In the genomic region with DNA sequence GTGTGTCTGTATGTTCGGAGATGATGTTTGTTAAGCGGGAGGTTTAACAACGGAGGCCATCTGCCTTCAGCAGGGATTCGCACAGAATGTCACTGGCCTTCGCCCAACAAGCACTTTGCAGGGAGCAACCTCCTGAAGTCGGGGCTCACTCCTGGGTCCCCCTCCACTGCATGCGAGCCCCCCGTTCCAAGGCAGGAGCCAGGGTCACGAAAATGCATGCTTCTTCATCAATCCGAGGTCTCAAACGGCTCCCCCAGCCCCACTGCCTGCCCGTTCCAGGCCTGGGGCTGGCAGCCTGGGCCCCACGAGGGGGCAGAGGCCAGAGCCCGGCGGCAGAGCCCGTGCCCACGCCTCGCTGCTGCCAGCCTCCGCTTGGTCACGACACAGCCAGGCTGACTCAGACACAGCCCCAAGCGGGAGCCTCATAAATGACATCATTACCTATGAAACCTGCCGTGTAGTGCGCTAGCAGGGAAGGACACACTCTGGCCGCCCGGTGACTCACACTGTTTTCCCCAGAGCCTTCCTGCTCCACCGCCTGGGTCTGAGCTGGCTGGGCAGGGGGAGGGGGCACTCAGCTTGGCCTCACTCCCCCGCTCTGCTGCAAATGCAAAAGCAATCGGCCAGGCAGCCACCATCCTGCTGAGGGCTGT, we compare ENCODE assay signal across 1 cellular context.
TF ChIP-seq lines count a peak whose summit lies in the region.

No MANE protein-coding gene starts in this region.

TF ChIP-seq in HEK293, 187 proteins besides CTCF, POLR2A, EP300 and RAD21 (continued from another document and continues in another):
- TF ChIP-seq, protein P1, sequence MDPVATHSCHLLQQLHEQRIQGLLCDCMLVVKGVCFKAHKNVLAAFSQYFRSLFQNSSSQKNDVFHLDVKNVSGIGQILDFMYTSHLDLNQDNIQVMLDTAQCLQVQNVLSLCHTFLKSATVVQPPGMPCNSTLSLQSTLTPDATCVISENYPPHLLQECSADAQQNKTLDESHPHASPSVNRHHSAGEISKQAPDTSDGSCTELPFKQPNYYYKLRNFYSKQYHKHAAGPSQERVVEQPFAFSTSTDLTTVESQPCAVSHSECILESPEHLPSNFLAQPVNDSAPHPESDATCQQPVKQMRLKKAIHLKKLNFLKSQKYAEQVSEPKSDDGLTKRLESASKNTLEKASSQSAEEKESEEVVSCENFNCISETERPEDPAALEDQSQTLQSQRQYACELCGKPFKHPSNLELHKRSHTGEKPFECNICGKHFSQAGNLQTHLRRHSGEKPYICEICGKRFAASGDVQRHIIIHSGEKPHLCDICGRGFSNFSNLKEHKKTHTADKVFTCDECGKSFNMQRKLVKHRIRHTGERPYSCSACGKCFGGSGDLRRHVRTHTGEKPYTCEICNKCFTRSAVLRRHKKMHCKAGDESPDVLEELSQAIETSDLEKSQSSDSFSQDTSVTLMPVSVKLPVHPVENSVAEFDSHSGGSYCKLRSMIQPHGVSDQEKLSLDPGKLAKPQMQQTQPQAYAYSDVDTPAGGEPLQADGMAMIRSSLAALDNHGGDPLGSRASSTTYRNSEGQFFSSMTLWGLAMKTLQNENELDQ (tag by site-specific recombination; IDR thresholded peaks at IDR 0.05; ENCODE audit: low read depth), result no peak
- TF ChIP-seq HOXC10 (CRISPR knock-in tag; IDR thresholded peaks at IDR 0.05), result no peak
- no peak for TF ChIP-seq ZNF544 (tag by site-specific recombination; IDR thresholded peaks at IDR 0.05)
- TF ChIP-seq ZNF660 (tag by site-specific recombination; IDR thresholded peaks at IDR 0.05), result peak; percentile 93
- no peak for TF ChIP-seq ZNF37A (tag by site-specific recombination; IDR thresholded peaks at IDR 0.05)
- peak; percentile 63; the same call in 1 of the 2 replicates for TF ChIP-seq ZXDB (tag by site-specific recombination; IDR thresholded peaks at IDR 0.05)
- no peak for TF ChIP-seq ZNF48 (tag by site-specific recombination; IDR thresholded peaks at IDR 0.05)
- no peak for TF ChIP-seq ZNF791 (tag by site-specific recombination; IDR thresholded peaks at IDR 0.05)
- peak; percentile 53 for TF ChIP-seq TRIM28 (IDR thresholded peaks at IDR 0.05; ENCODE audit: borderline replicate concordance, low read length)
- TF ChIP-seq, protein P2, sequence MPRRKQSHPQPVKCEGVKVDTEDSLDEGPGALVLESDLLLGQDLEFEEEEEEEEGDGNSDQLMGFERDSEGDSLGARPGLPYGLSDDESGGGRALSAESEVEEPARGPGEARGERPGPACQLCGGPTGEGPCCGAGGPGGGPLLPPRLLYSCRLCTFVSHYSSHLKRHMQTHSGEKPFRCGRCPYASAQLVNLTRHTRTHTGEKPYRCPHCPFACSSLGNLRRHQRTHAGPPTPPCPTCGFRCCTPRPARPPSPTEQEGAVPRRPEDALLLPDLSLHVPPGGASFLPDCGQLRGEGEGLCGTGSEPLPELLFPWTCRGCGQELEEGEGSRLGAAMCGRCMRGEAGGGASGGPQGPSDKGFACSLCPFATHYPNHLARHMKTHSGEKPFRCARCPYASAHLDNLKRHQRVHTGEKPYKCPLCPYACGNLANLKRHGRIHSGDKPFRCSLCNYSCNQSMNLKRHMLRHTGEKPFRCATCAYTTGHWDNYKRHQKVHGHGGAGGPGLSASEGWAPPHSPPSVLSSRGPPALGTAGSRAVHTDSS (tag by site-specific recombination; IDR thresholded peaks at IDR 0.05), result no peak
- TF ChIP-seq ZNF175 (tag by site-specific recombination; IDR thresholded peaks at IDR 0.05), result no peak
- no peak for TF ChIP-seq GLI2 (tag by site-specific recombination; IDR thresholded peaks at IDR 0.05; ENCODE audit: borderline replicate concordance, low read depth)
- TF ChIP-seq, protein P3, sequence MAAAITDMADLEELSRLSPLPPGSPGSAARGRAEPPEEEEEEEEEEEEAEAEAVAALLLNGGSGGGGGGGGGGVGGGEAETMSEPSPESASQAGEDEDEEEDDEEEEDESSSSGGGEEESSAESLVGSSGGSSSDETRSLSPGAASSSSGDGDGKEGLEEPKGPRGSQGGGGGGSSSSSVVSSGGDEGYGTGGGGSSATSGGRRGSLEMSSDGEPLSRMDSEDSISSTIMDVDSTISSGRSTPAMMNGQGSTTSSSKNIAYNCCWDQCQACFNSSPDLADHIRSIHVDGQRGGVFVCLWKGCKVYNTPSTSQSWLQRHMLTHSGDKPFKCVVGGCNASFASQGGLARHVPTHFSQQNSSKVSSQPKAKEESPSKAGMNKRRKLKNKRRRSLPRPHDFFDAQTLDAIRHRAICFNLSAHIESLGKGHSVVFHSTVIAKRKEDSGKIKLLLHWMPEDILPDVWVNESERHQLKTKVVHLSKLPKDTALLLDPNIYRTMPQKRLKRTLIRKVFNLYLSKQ (tag by site-specific recombination; IDR thresholded peaks at IDR 0.05; ENCODE audit: borderline replicate concordance), result no peak
- TF ChIP-seq ZNF596 (tag by site-specific recombination; IDR thresholded peaks at IDR 0.05), result no peak
- peak; percentile 93 for TF ChIP-seq KLF8 (tag by site-specific recombination; IDR thresholded peaks at IDR 0.05)
- peak; percentile 67 for TF ChIP-seq ZBTB20 (tag by site-specific recombination; IDR thresholded peaks at IDR 0.05)
- no peak for TF ChIP-seq ZNF701 (tag by site-specific recombination; IDR thresholded peaks at IDR 0.05)
- TF ChIP-seq, protein P4, sequence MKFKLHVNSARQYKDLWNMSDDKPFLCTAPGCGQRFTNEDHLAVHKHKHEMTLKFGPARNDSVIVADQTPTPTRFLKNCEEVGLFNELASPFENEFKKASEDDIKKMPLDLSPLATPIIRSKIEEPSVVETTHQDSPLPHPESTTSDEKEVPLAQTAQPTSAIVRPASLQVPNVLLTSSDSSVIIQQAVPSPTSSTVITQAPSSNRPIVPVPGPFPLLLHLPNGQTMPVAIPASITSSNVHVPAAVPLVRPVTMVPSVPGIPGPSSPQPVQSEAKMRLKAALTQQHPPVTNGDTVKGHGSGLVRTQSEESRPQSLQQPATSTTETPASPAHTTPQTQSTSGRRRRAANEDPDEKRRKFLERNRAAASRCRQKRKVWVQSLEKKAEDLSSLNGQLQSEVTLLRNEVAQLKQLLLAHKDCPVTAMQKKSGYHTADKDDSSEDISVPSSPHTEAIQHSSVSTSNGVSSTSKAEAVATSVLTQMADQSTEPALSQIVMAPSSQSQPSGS (tag by site-specific recombination; IDR thresholded peaks at IDR 0.05; ENCODE audit: low read depth), result peak; percentile 98
- TF ChIP-seq, protein P5, sequence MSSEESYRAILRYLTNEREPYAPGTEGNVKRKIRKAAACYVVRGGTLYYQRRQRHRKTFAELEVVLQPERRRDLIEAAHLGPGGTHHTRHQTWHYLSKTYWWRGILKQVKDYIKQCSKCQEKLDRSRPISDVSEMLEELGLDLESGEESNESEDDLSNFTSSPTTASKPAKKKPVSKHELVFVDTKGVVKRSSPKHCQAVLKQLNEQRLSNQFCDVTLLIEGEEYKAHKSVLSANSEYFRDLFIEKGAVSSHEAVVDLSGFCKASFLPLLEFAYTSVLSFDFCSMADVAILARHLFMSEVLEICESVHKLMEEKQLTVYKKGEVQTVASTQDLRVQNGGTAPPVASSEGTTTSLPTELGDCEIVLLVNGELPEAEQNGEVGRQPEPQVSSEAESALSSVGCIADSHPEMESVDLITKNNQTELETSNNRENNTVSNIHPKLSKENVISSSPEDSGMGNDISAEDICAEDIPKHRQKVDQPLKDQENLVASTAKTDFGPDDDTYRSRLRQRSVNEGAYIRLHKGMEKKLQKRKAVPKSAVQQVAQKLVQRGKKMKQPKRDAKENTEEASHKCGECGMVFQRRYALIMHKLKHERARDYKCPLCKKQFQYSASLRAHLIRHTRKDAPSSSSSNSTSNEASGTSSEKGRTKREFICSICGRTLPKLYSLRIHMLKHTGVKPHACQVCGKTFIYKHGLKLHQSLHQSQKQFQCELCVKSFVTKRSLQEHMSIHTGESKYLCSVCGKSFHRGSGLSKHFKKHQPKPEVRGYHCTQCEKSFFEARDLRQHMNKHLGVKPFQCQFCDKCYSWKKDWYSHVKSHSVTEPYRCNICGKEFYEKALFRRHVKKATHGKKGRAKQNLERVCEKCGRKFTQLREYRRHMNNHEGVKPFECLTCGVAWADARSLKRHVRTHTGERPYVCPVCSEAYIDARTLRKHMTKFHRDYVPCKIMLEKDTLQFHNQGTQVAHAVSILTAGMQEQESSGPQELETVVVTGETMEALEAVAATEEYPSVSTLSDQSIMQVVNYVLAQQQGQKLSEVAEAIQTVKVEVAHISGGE (tag by site-specific recombination; conservative IDR thresholded peaks at IDR 0.05; ENCODE audit: low read depth), result no peak
- no peak for TF ChIP-seq SCRT2 (tag by site-specific recombination; IDR thresholded peaks at IDR 0.05)
- TF ChIP-seq, protein P6, sequence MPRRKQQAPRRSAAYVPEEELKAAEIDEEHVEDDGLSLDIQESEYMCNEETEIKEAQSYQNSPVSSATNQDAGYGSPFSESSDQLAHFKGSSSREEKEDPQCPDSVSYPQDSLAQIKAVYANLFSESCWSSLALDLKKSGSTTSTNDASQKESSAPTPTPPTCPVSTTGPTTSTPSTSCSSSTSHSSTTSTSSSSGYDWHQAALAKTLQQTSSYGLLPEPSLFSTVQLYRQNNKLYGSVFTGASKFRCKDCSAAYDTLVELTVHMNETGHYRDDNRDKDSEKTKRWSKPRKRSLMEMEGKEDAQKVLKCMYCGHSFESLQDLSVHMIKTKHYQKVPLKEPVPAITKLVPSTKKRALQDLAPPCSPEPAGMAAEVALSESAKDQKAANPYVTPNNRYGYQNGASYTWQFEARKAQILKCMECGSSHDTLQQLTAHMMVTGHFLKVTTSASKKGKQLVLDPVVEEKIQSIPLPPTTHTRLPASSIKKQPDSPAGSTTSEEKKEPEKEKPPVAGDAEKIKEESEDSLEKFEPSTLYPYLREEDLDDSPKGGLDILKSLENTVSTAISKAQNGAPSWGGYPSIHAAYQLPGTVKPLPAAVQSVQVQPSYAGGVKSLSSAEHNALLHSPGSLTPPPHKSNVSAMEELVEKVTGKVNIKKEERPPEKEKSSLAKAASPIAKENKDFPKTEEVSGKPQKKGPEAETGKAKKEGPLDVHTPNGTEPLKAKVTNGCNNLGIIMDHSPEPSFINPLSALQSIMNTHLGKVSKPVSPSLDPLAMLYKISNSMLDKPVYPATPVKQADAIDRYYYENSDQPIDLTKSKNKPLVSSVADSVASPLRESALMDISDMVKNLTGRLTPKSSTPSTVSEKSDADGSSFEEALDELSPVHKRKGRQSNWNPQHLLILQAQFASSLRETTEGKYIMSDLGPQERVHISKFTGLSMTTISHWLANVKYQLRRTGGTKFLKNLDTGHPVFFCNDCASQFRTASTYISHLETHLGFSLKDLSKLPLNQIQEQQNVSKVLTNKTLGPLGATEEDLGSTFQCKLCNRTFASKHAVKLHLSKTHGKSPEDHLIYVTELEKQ (tag by site-specific recombination; IDR thresholded peaks at IDR 0.05; ENCODE audit: borderline replicate concordance), result peak; percentile 86; the same call in 1 of the 2 replicates
- TF ChIP-seq ZNF157 (tag by site-specific recombination; IDR thresholded peaks at IDR 0.05), result no peak
- TF ChIP-seq ZNF366 (tag by site-specific recombination; conservative IDR thresholded peaks at IDR 0.05), result peak; percentile 60
- TF ChIP-seq ZNF548 (tag by site-specific recombination; IDR thresholded peaks at IDR 0.05), result no peak
- TF ChIP-seq BCL11B (tag by site-specific recombination; IDR thresholded peaks at IDR 0.05; ENCODE audit: low read depth), result no peak
- TF ChIP-seq, protein P7, sequence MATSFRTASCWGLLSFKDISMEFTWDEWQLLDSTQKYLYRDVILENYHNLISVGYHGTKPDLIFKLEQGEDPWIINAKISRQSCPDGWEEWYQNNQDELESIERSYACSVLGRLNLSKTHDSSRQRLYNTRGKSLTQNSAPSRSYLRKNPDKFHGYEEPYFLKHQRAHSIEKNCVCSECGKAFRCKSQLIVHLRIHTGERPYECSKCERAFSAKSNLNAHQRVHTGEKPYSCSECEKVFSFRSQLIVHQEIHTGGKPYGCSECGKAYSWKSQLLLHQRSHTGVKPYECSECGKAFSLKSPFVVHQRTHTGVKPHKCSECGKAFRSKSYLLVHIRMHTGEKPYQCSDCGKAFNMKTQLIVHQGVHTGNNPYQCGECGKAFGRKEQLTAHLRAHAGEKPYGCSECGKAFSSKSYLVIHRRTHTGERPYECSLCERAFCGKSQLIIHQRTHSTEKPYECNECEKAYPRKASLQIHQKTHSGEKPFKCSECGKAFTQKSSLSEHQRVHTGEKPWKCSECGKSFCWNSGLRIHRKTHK (tag by site-specific recombination; IDR thresholded peaks at IDR 0.05), result no peak
- TF ChIP-seq ZNF302 (tag by site-specific recombination; IDR thresholded peaks at IDR 0.05; ENCODE audit: low read depth), result no peak
- 0 out of 2 replicates have a peak, but pooled peaks have one; percentile 26 for TF ChIP-seq ZBTB48 (tag by site-specific recombination; IDR thresholded peaks at IDR 0.05)
- TF ChIP-seq YY1 (tag by site-specific recombination; IDR thresholded peaks at IDR 0.05), result no peak
- TF ChIP-seq ZNF335 (tag by site-specific recombination; conservative IDR thresholded peaks at IDR 0.05), result no peak
- no peak for TF ChIP-seq RBAK (tag by site-specific recombination; IDR thresholded peaks at IDR 0.05)
- no peak for TF ChIP-seq ZNF571 (tag by site-specific recombination; IDR thresholded peaks at IDR 0.05)
- no peak for TF ChIP-seq ZNF350 (tag by site-specific recombination; IDR thresholded peaks at IDR 0.05)
- TF ChIP-seq ZNF433 (tag by site-specific recombination; IDR thresholded peaks at IDR 0.05; ENCODE audit: low read depth), result no peak
- TF ChIP-seq ZFP41 (tag by site-specific recombination; IDR thresholded peaks at IDR 0.05; ENCODE audit: borderline replicate concordance), result no peak
- TF ChIP-seq, protein P8, sequence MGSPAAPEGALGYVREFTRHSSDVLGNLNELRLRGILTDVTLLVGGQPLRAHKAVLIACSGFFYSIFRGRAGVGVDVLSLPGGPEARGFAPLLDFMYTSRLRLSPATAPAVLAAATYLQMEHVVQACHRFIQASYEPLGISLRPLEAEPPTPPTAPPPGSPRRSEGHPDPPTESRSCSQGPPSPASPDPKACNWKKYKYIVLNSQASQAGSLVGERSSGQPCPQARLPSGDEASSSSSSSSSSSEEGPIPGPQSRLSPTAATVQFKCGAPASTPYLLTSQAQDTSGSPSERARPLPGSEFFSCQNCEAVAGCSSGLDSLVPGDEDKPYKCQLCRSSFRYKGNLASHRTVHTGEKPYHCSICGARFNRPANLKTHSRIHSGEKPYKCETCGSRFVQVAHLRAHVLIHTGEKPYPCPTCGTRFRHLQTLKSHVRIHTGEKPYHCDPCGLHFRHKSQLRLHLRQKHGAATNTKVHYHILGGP (tag by site-specific recombination; IDR thresholded peaks at IDR 0.05), result no peak
- TF ChIP-seq, protein P9, sequence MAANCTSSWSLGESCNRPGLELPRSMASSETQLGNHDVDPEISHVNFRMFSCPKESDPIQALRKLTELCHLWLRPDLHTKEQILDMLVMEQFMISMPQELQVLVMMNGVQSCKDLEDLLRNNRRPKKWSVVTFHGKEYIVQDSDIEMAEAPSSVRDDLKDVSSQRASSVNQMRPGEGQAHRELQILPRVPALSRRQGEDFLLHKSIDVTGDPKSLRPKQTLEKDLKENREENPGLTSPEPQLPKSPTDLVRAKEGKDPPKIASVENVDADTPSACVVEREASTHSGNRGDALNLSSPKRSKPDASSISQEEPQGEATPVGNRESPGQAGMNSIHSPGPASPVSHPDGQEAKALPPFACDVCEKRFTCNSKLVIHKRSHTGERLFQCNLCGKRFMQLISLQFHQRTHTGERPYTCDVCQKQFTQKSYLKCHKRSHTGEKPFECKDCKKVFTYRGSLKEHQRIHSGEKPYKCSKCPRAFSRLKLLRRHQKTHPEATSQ (tag by site-specific recombination; IDR thresholded peaks at IDR 0.05), result no peak
- no peak for TF ChIP-seq ZNF623 (tag by site-specific recombination; IDR thresholded peaks at IDR 0.05)
- TF ChIP-seq ZNF585B (tag by site-specific recombination; IDR thresholded peaks at IDR 0.05), result no peak
- peak; percentile 43; the same call in 1 of the 2 replicates for TF ChIP-seq KLF9 (tag by site-specific recombination; IDR thresholded peaks at IDR 0.05; ENCODE audit: low read depth)
- no peak; the same call in 1 of the 2 replicates for TF ChIP-seq ZBTB1 (tag by site-specific recombination; IDR thresholded peaks at IDR 0.05)
- 0 out of 2 replicates have a peak, but pooled peaks have one; percentile 40 for TF ChIP-seq ZNF561 (tag by site-specific recombination; IDR thresholded peaks at IDR 0.05; ENCODE audit: borderline replicate concordance)
